In the genomic region with DNA sequence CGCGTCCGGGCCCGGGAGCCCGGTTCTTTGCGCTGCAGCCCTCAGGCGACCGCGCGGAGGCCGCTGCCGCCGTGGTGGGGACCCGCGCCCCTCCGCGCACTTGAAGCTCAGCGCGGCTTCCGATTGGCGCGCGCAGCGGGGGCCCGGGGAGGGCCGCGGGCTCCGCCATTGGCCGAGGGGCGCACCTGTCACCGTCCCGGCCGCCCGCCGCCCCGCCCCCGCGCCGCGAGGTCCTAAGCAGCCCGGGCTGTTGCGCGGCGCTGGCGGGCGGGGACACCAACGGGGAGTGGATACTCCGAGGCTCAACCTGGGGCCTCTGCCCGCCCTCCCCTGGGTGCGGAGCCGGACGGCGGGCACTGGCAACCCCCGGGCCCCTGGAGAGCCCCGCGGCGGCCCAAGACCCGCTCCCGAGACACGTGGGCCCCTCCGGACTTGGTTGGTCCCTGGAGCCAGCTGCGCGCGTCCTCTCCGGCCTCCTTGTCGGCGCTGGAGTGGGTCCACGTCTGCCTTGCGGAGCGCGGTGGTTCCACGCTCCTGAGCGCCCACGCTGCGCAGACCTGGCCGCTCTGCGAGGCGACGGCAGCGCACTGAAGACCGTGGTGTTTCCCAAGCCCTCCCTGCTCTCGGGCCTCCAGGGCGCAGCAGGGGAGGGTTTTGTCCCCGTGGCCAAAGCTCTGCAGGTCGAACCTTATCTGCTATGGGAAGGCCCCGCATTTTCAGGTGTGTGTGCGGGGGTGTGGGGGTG, we compare ENCODE assay signal across 8 cellular contexts. TPM values are rescaled to one million over a fixed set of nuclear protein-coding genes. Genes with fewer than 3 reads are reported as not detected.
DNase-seq lines count a peak whose midpoint lies in the region; ATAC-seq, FAIRE-seq and TF ChIP-seq lines count a peak whose summit lies in the region.

TSS of gene MNX1 (minus strand) at position 76 of the 745 bp plus-strand sequence. CDS start 313 bp downstream, outside the sequence.

- peak; percentile 55 for TF ChIP-seq POLR2A in GM12878 (IDR thresholded peaks at IDR 0.05; ENCODE audit: low read depth, low read length)

- CTCF ChIA-PET in GM12878 (lab: Yijun Ruan, JAX): interaction anchor here (1.6 kb wide), 1 partner anchor 62 kb away, joined by 3 read pairs; the partner anchor contains the start of gene NOM1

- in situ Hi-C loops in GM12878 (cut with MboI): no loop called here

- POLR2A ChIA-PET in GM12878 (lab: Charles Lee): interaction anchor here (0.6 to 1.3 kb wide), 2 partner anchors 118 to 128 kb away, joined by 3 to 6 read pairs; partner anchors contain the start of genes LMBR1 and UBE3C

- no peaks in the 10 kb centered on the region for H3K9me3 Mint-ChIP-seq in stimulated activated effector memory CD8-positive, alpha-beta T cell treated with anti-CD3 and anti-CD28 coated beads, Interleukin-12 subunit alpha, Interleukin-12 subunit beta, amount 100 ng/mL, for 72 hours

- TF ChIP-seq RAD21 in GM12878 (IDR thresholded peaks at IDR 0.05; ENCODE audit: insufficient read depth, low read depth, low read length): no peak

- peak within 1 kb of the TSS; percentile 98 for H3K4me2 ChIP-seq in GM12878 (ENCODE audit: control insufficient read depth, insufficient read depth)

- no peaks in the 10 kb centered on the region for H3K79me2 ChIP-seq in GM12878 (ENCODE audit: control insufficient read depth, insufficient read depth, low read length)

- peak within 1 kb of the TSS; percentile 49 for H3K4me3 Mint-ChIP-seq in stimulated activated effector memory CD8-positive, alpha-beta T cell treated with anti-CD3 and anti-CD28 coated beads, Interleukin-12 subunit alpha, Interleukin-12 subunit beta, amount 100 ng/mL, for 72 hours

- TF ChIP-seq CTCF in GM12864 (IDR thresholded peaks at IDR 0.05; ENCODE audit: low read depth, low read length, missing control alignments) (no peak), GM12878 (IDR thresholded peaks at IDR 0.05 in 2 of 3, conservative IDR thresholded peaks at IDR 0.05 in 1 of 3; ENCODE audit: control insufficient read depth in 2 of 3, extremely low read depth in 1 of 3, insufficient read depth in 1 of 3, low read depth in 3 of 3, low read length in 3 of 3) (no peak)

- H3K27me3 ChIP-seq in GM12878 (replicated peaks in 1 of 2; ENCODE audit: control insufficient read depth in 2 of 2, insufficient read depth in 2 of 2, low read length in 1 of 2): peaks cover 0 to 12% of the 10 kb centered on the region in 2 experiments; a peak in 1 of 4 replicates

- H3K9me3 ChIP-seq in GM12878 (replicated peaks; ENCODE audit: control insufficient read depth, insufficient read depth, low read length): no peaks in the 10 kb centered on the region

- no peak within 1 kb of the TSS for H3K27ac ChIP-seq in GM12878 (ENCODE audit: control insufficient read depth, insufficient read depth)

- peaks cover 19% of the 10 kb centered on the region for H3K4me1 ChIP-seq in GM12878 (ENCODE audit: control insufficient read depth, insufficient read depth, low read length)

- peak within 1 kb of the TSS; percentile 67 for H3K4me3 ChIP-seq in GM12864 (ENCODE audit: low read depth, low read length)
- peak within 1 kb of the TSS; percentile 74 for H3K4me3 ChIP-seq in GM12878

- FAIRE-seq in GM12878 (lab: Jason Lieb, UNC) (no peak), urothelium cell line (lab: Jason Lieb, UNC) (no peak)

- H3K27ac Mint-ChIP-seq in stimulated activated effector memory CD8-positive, alpha-beta T cell treated with anti-CD3 and anti-CD28 coated beads, Interleukin-12 subunit alpha, Interleukin-12 subunit beta, amount 100 ng/mL, for 72 hours: no peak within 1 kb of the TSS

- peak; percentile 64 for ATAC-seq in GM21737 (IDR thresholded peaks at IDR 0.05; ENCODE audit: unreplicated experiment)
- ATAC-seq in GM12878: peak; percentile 92
- ATAC-seq in stimulated activated effector memory CD8-positive, alpha-beta T cell treated with anti-CD3 and anti-CD28 coated beads, Interleukin-12 subunit alpha, Interleukin-12 subunit beta, amount 100 ng/mL, for 72 hours: peak; percentile 69

- peak within 1 kb of the TSS; percentile 38; the same call in 1 of the 2 replicates for H3K9ac ChIP-seq in GM12878 (ENCODE audit: control insufficient read depth, insufficient read depth, low read length)

- DNase-seq in GM12864 (ENCODE audit: low read depth) (peak; percentile 33), HuH-7 (ENCODE audit: low spot score) (peak; percentile 99), RPMI8226 (peak; percentile 97), GM12878 (ENCODE audit: low read depth, low spot score) (no peak), kidney tubule cell (ENCODE audit: low spot score) (peak; percentile 85), urothelium cell line (ENCODE audit: low spot score) (no peak)
- DNase-seq in stimulated activated effector memory CD8-positive, alpha-beta T cell treated with anti-CD3 and anti-CD28 coated beads, Interleukin-12 subunit alpha, Interleukin-12 subunit beta, amount 100 ng/mL, for 72 hours (ENCODE audit: low spot score in 2 of 2): peak in 1 of 2 donors; percentile 61

- TF ChIP-seq EP300 in GM12878 (IDR thresholded peaks at IDR 0.05; ENCODE audit: borderline replicate concordance in 1 of 2, control insufficient read depth in 1 of 2, low read depth in 2 of 2, low read length in 2 of 2): no peak

- H2AFZ ChIP-seq in GM12878 (ENCODE audit: control insufficient read depth, low read depth, low read length): peak within 1 kb of the TSS; percentile 91

- no peaks in the 10 kb centered on the region for H3K36me3 Mint-ChIP-seq in stimulated activated effector memory CD8-positive, alpha-beta T cell treated with anti-CD3 and anti-CD28 coated beads, Interleukin-12 subunit alpha, Interleukin-12 subunit beta, amount 100 ng/mL, for 72 hours

- RAD21 ChIA-PET in GM12878 (lab: Charles Lee; ENCODE audit: unreplicated experiment): interaction anchor here (1.0 to 1.6 kb wide), 3 partner anchors 60 to 130 kb away, joined by 3 to 5 read pairs (median 4); partner anchors contain the start of gene LMBR1

- H3K36me3 ChIP-seq in GM12878 (ENCODE audit: control insufficient read depth in 2 of 2, insufficient read depth in 2 of 2, low read length in 1 of 2): no peaks in the 10 kb centered on the region

- H3K4me1 Mint-ChIP-seq in stimulated activated effector memory CD8-positive, alpha-beta T cell treated with anti-CD3 and anti-CD28 coated beads, Interleukin-12 subunit alpha, Interleukin-12 subunit beta, amount 100 ng/mL, for 72 hours: peaks cover 9% of the 10 kb centered on the region

- BruUV-seq in GM12878 (replicated peaks; lab: Mats Ljungman, UMichigan): no TSS peak

- SMC1A ChIA-PET in GM12878 (lab: Charles Lee; ENCODE audit: uncharacterized antibody, unreplicated experiment): interaction anchor here (0.7 kb wide), 1 partner anchor 13 kb away, joined by 3 read pairs; no protein-coding TSS in a partner anchor

- intact Hi-C loops in GM12878 (cut with micrococcal nuclease; ENCODE audit: unreplicated experiment): loop anchor here (2.0 to 10.0 kb wide), 3 partner anchors 116 to 344 kb away; partner anchors contain the start of genes LMBR1 and UBE3C

- H4K20me1 ChIP-seq in GM12878 (ENCODE audit: control insufficient read depth, insufficient read depth): no peaks in the 10 kb centered on the region

- 11% methylated on average over 44 of the region's 87 CpGs for WGBS in GM12878 (ENCODE audit: insufficient coverage, insufficient replicate concordance, low lambda C conversion rate, missing lambda C conversion rate)

TF ChIP-seq in GM12878, 131 proteins besides CTCF, POLR2A, EP300 and RAD21 (continues in another document):
- no peak for TF ChIP-seq SMAD1 (IDR thresholded peaks at IDR 0.05; ENCODE audit: low read depth, partially characterized antibody)
- TF ChIP-seq CBX3 (IDR thresholded peaks at IDR 0.05; ENCODE audit: borderline replicate concordance, low read depth): no peak
- TF ChIP-seq PKNOX1 (IDR thresholded peaks at IDR 0.05): no peak
- peak; percentile 66; the same call in 1 of the 2 replicates for TF ChIP-seq RB1 (IDR thresholded peaks at IDR 0.05; ENCODE audit: borderline replicate concordance)
- no peak for TF ChIP-seq POU2F2 (IDR thresholded peaks at IDR 0.05; ENCODE audit: borderline replicate concordance, low read depth, low read length)
- no peak for TF ChIP-seq MEF2A (IDR thresholded peaks at IDR 0.05; ENCODE audit: insufficient read depth, low read depth, low read length)
- TF ChIP-seq SIX5 (IDR thresholded peaks at IDR 0.05; ENCODE audit: low read depth, low read length, severe bottlenecking): no peak
- peak; percentile 71 for TF ChIP-seq GATAD2B (conservative IDR thresholded peaks at IDR 0.05; ENCODE audit: low read depth)
- no peak for TF ChIP-seq FOXK2 (IDR thresholded peaks at IDR 0.05)
- no peak for TF ChIP-seq STAT3 (IDR thresholded peaks at IDR 0.05; ENCODE audit: low read depth, low read length)
- no peak; the same call in 1 of the 2 replicates for TF ChIP-seq NR2F1 (conservative IDR thresholded peaks at IDR 0.05)
- no peak for TF ChIP-seq ZBED1 (IDR thresholded peaks at IDR 0.05; ENCODE audit: borderline replicate concordance)

RNA-seq across cellular contexts. Expression of gene MNX1, which starts in this region (rescaled TPM):
- total RNA-seq in GM12878 (2013; cell fraction: nucleolus; rRNA removed): 1.7 and 2.8 TPM in 2 replicates
- total RNA-seq in GM12878 (2014; rRNA removed) (1.0 and 1.3 TPM in 2 replicates), GM12878 (2014; rRNA removed; fragmentation: Illumina TruSeq; extraction: Trizol) (0.54 and 0.60 TPM in 2 replicates), GM12878 (2021) (1.8 and 2.3 TPM in 2 replicates)
- not detected for polyA plus RNA-seq in GM12878 (2011; ENCODE audit: low read depth)
- polyA plus RNA-seq in GM12878 (2011; rRNA removed) (1.9 and 2.3 TPM in 2 replicates), GM12878 (2014; fragmentation: Illumina TruSeq; extraction: Trizol) (0.48 TPM in 1 of 2 replicates, not detected in the other), GM12878 (2014; fragmentation: Nextera tagmentation; extraction: Ambion mirVana) (under 1 TPM in 1 of 2 experiments, not detected in 1; 0.22 TPM), GM12878 (2014; rRNA removed) (1.7 and 2.7 TPM in 2 replicates), GM12878 (2016; fragmentation: Nextera tagmentation; extraction: Ambion mirVana) (1 to 10 TPM in 1 of 2 experiments, under 1 TPM in 1; 0.32 to 1.4 TPM)
- polyA plus RNA-seq in GM12878 (2011; cell fraction: cytosol; rRNA removed): 1.5 and 2.7 TPM in 2 replicates
- polyA plus RNA-seq in GM12878 (2011; cell fraction: nucleus; rRNA removed): 12.1 and 18.3 TPM in 2 replicates
- polyA plus RNA-seq in GM12878 (2012): 0.91 and 0.92 TPM in 2 replicates
- polyA minus RNA-seq in GM12878 (2011; rRNA and poly(A)+ RNA removed): 1.1 and 3.8 TPM in 2 replicates
- 1.2 and 2.5 TPM in 2 replicates for polyA minus RNA-seq in GM12878 (2011; cell fraction: cytosol; rRNA and poly(A)+ RNA removed)
- polyA minus RNA-seq in GM12878 (2011; cell fraction: nucleus; rRNA and poly(A)+ RNA removed): 7.1 and 11.5 TPM in 2 replicates

Comparison
In these comparisons a context has a peak if more than half of its experiments do, and no peak if none do; other contexts are left out.
1. DNase-seq: peak in GM12864 (single experiment), HuH-7 (single experiment), RPMI8226 (single experiment) and kidney tubule cell (single experiment); none in GM12878 (single experiment) and urothelium cell line (single experiment).
2. Peak in every context shown above with its lines, with median percentiles within 50 percentile points of each other: ATAC-seq.